1 cellular context compared by ENCODE assay signal in the genomic region with DNA sequence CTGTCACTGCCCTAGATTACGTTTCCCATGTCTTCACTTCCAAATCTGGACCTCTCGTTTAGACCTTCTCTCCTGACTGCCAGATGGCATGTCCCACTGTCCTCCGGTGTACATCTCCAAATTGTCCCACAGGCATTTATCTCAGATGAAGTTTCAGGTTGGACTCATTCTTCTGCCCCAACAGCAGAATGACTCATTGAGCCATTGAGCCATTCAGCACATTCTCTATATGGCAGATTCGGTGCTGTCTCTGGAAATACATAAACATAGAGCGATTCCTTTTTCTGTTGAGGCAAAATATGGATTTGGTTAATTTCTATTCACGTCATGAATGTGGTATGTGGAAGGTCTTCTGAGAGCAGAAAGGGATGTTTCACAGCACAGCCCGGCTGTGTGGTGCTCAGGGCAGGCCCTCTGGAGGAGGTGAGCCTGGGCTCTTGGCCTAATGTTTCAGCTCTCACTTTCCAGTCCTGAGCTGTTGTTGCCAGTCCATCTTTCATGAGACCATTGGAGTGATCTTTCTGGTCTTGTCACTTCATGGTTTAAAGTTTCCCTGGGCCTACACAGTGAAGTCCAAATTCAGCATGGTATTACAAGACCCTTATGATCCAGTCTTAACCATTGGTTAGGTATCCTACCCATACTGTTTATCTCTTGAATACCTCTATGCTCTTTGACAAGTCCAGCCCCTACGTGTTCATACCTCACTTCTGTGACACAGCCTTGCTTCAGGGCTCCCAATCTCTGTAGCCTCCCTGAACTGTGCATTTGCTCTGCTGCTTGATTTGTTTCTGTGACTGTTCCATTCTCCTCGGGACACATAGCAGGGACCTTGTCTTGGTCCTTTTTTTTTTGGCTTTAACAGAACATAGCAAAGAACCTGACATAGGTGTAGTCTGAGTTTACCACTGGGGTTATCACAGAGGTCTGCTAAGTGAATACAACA.
TF ChIP-seq lines count a peak whose summit lies in the region.

No MANE protein-coding gene starts in this region.

TF ChIP-seq in IMR-90, 13 proteins besides CTCF, POLR2A, EP300 and RAD21:
- TF ChIP-seq MAFK (IDR thresholded peaks at IDR 0.05; ENCODE audit: low read depth, low read length) (peak; percentile 75), FOS (IDR thresholded peaks at IDR 0.05; ENCODE audit: low read depth, low read length) (peak; percentile 44), RCOR1 (IDR thresholded peaks at IDR 0.05; ENCODE audit: insufficient replicate concordance, low read length) (peak; percentile 17), MXI1 (IDR thresholded peaks at IDR 0.05; ENCODE audit: borderline replicate concordance, low read depth, low read length) (0 out of 2 replicates have a peak, but pooled peaks have one; percentile 20), CEBPB (IDR thresholded peaks at IDR 0.05; ENCODE audit: low read depth, low read length) (peak; percentile 38; the same call in 1 of the 2 replicates)
- TF ChIP-seq, protein P1, sequence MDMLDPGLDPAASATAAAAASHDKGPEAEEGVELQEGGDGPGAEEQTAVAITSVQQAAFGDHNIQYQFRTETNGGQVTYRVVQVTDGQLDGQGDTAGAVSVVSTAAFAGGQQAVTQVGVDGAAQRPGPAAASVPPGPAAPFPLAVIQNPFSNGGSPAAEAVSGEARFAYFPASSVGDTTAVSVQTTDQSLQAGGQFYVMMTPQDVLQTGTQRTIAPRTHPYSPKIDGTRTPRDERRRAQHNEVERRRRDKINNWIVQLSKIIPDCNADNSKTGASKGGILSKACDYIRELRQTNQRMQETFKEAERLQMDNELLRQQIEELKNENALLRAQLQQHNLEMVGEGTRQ (IDR thresholded peaks at IDR 0.05; ENCODE audit: low read depth, low read length), result no peak
- TF ChIP-seq, protein P2, sequence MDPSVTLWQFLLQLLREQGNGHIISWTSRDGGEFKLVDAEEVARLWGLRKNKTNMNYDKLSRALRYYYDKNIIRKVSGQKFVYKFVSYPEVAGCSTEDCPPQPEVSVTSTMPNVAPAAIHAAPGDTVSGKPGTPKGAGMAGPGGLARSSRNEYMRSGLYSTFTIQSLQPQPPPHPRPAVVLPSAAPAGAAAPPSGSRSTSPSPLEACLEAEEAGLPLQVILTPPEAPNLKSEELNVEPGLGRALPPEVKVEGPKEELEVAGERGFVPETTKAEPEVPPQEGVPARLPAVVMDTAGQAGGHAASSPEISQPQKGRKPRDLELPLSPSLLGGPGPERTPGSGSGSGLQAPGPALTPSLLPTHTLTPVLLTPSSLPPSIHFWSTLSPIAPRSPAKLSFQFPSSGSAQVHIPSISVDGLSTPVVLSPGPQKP (IDR thresholded peaks at IDR 0.05; ENCODE audit: borderline replicate concordance, low read depth, low read length), result no peak
